ENCODE assay signal across 1 cellular context in genomic region chr9:121294181-121294743, GRCh38.
TF ChIP-seq lines count a peak whose summit lies in the region.

No MANE protein-coding gene starts in this region.

TF ChIP-seq in K562, 482 proteins besides CTCF, POLR2A, EP300 and RAD21 (continued from another document):
- no peak for TF ChIP-seq FOXJ3 (CRISPR knock-in tag; IDR thresholded peaks at IDR 0.05)
- TF ChIP-seq MITF (IDR thresholded peaks at IDR 0.05): no peak
- TF ChIP-seq ZNF76 (CRISPR knock-in tag; IDR thresholded peaks at IDR 0.05; ENCODE audit: borderline replicate concordance): no peak
- TF ChIP-seq ZNF133 (CRISPR knock-in tag; IDR thresholded peaks at IDR 0.05): no peak
- TF ChIP-seq MED1 (CRISPR knock-in tag; IDR thresholded peaks at IDR 0.05; ENCODE audit: borderline replicate concordance): no peak
- no peak for TF ChIP-seq ESRRA (IDR thresholded peaks at IDR 0.05; ENCODE audit: borderline replicate concordance, low read depth)
- TF ChIP-seq SFPQ (IDR thresholded peaks at IDR 0.05; ENCODE audit: low read depth, low read length): no peak
- no peak for TF ChIP-seq MTF1 (CRISPR knock-in tag; IDR thresholded peaks at IDR 0.05; ENCODE audit: borderline replicate concordance)
- TF ChIP-seq FIP1L1 (IDR thresholded peaks at IDR 0.05; ENCODE audit: low read depth, low read length, poor library complexity, severe bottlenecking): no peak
- no peak for TF ChIP-seq ZNF75A (CRISPR knock-in tag; IDR thresholded peaks at IDR 0.05)
TF ChIP-seq in K562: peak in this region for 0.
